3 cellular contexts compared by ENCODE assay signal in the genomic region with DNA sequence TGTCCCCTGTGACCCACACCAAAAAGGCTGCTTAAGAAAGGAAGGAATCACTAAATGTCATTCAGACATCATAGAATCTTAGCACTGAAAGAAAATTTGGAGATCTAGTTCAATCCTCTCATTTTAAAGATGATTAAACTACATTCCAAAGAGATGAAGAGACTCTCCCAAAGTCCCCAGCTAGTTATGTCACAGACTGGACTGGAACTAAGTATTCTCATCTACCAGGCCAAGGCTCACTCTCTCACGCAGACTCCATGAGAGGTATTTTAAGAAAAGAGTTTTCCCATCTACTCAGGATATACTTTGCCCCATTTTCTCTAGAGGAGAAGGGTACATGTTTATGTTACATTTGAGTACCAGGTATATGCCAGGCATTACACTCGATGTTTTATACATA.
TF ChIP-seq lines count a peak whose summit lies in the region.

No MANE protein-coding gene starts in this region.

TF ChIP-seq in SK-N-SH, 30 proteins besides CTCF, POLR2A, EP300 and RAD21:
- TF ChIP-seq RFX5 (IDR thresholded peaks at IDR 0.05; ENCODE audit: low read length) (no peak), JUND (IDR thresholded peaks at IDR 0.05) (no peak), POLR2AphosphoS5 (IDR thresholded peaks at IDR 0.05; ENCODE audit: low read depth, low read length) (no peak), GABPA (IDR thresholded peaks at IDR 0.05; ENCODE audit: low read depth) (no peak), RXRA (IDR thresholded peaks at IDR 0.05; ENCODE audit: borderline replicate concordance, low read depth) (no peak), ELF1 (IDR thresholded peaks at IDR 0.05) (no peak), NFIC (IDR thresholded peaks at IDR 0.05; ENCODE audit: borderline replicate concordance) (no peak)

TF ChIP-seq in H1, 55 proteins besides CTCF, POLR2A, EP300 and RAD21:
- TF ChIP-seq, protein P1, sequence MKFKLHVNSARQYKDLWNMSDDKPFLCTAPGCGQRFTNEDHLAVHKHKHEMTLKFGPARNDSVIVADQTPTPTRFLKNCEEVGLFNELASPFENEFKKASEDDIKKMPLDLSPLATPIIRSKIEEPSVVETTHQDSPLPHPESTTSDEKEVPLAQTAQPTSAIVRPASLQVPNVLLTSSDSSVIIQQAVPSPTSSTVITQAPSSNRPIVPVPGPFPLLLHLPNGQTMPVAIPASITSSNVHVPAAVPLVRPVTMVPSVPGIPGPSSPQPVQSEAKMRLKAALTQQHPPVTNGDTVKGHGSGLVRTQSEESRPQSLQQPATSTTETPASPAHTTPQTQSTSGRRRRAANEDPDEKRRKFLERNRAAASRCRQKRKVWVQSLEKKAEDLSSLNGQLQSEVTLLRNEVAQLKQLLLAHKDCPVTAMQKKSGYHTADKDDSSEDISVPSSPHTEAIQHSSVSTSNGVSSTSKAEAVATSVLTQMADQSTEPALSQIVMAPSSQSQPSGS (IDR thresholded peaks at IDR 0.05; ENCODE audit: low read length) = no peak
- TF ChIP-seq RXRA (IDR thresholded peaks at IDR 0.05; ENCODE audit: insufficient read depth, low read depth, low read length) (no peak), ZNF274 (IDR thresholded peaks at IDR 0.05; ENCODE audit: borderline replicate concordance, extremely low read depth, low read length) (no peak), NANOG (IDR thresholded peaks at IDR 0.05; ENCODE audit: insufficient read depth, low read depth, low read length, poor library complexity, severe bottlenecking) (no peak), HDAC6 (IDR thresholded peaks at IDR 0.05; ENCODE audit: low read depth, low read length) (no peak), TBP (IDR thresholded peaks at IDR 0.05; ENCODE audit: low read depth, low read length) (no peak), KDM1A (IDR thresholded peaks at IDR 0.05; ENCODE audit: borderline replicate concordance, low read length) (no peak), CHD2 (IDR thresholded peaks at IDR 0.05; ENCODE audit: low read length) (no peak), GTF2F1 (IDR thresholded peaks at IDR 0.05; ENCODE audit: borderline replicate concordance, low read depth, low read length) (no peak), EGR1 (IDR thresholded peaks at IDR 0.05; ENCODE audit: borderline replicate concordance, low read depth, low read length) (no peak), FOSL1 (IDR thresholded peaks at IDR 0.05; ENCODE audit: insufficient read depth, low read depth, low read length) (no peak), SP1 (IDR thresholded peaks at IDR 0.05; ENCODE audit: low read depth, low read length) (no peak)
- TF ChIP-seq, protein P2, sequence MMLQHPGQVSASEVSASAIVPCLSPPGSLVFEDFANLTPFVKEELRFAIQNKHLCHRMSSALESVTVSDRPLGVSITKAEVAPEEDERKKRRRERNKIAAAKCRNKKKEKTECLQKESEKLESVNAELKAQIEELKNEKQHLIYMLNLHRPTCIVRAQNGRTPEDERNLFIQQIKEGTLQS (IDR thresholded peaks at IDR 0.05; ENCODE audit: insufficient read depth, low read depth, low read length) = no peak

TF ChIP-seq in HepG2, 621 proteins besides CTCF, POLR2A, EP300 and RAD21:
- TF ChIP-seq ZNF543 (CRISPR knock-in tag; IDR thresholded peaks at IDR 0.05) = no peak
- no peak for TF ChIP-seq CBFB (CRISPR knock-in tag; IDR thresholded peaks at IDR 0.05)
- no peak for TF ChIP-seq SRSF9 (IDR thresholded peaks at IDR 0.05; ENCODE audit: borderline replicate concordance, insufficient read depth, low read depth, low read length, poor library complexity, severe bottlenecking)
- TF ChIP-seq HDAC2 (CRISPR knock-in tag; IDR thresholded peaks at IDR 0.05) = no peak
- TF ChIP-seq, protein P3, sequence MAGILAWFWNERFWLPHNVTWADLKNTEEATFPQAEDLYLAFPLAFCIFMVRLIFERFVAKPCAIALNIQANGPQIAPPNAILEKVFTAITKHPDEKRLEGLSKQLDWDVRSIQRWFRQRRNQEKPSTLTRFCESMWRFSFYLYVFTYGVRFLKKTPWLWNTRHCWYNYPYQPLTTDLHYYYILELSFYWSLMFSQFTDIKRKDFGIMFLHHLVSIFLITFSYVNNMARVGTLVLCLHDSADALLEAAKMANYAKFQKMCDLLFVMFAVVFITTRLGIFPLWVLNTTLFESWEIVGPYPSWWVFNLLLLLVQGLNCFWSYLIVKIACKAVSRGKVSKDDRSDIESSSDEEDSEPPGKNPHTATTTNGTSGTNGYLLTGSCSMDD (CRISPR knock-in tag; IDR thresholded peaks at IDR 0.05) = no peak
- TF ChIP-seq, protein P4, sequence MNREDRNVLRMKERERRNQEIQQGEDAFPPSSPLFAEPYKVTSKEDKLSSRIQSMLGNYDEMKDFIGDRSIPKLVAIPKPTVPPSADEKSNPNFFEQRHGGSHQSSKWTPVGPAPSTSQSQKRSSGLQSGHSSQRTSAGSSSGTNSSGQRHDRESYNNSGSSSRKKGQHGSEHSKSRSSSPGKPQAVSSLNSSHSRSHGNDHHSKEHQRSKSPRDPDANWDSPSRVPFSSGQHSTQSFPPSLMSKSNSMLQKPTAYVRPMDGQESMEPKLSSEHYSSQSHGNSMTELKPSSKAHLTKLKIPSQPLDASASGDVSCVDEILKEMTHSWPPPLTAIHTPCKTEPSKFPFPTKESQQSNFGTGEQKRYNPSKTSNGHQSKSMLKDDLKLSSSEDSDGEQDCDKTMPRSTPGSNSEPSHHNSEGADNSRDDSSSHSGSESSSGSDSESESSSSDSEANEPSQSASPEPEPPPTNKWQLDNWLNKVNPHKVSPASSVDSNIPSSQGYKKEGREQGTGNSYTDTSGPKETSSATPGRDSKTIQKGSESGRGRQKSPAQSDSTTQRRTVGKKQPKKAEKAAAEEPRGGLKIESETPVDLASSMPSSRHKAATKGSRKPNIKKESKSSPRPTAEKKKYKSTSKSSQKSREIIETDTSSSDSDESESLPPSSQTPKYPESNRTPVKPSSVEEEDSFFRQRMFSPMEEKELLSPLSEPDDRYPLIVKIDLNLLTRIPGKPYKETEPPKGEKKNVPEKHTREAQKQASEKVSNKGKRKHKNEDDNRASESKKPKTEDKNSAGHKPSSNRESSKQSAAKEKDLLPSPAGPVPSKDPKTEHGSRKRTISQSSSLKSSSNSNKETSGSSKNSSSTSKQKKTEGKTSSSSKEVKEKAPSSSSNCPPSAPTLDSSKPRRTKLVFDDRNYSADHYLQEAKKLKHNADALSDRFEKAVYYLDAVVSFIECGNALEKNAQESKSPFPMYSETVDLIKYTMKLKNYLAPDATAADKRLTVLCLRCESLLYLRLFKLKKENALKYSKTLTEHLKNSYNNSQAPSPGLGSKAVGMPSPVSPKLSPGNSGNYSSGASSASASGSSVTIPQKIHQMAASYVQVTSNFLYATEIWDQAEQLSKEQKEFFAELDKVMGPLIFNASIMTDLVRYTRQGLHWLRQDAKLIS (CRISPR knock-in tag; IDR thresholded peaks at IDR 0.05) = no peak
- TF ChIP-seq ZNF333 (CRISPR knock-in tag; IDR thresholded peaks at IDR 0.05; ENCODE audit: borderline replicate concordance) = no peak
- no peak for TF ChIP-seq ZNF607 (CRISPR knock-in tag; IDR thresholded peaks at IDR 0.05; ENCODE audit: borderline replicate concordance)
- no peak for TF ChIP-seq ZNF383 (CRISPR knock-in tag; IDR thresholded peaks at IDR 0.05; ENCODE audit: borderline replicate concordance)
- no peak for TF ChIP-seq ASH2L (IDR thresholded peaks at IDR 0.05; ENCODE audit: insufficient read length, low read depth, low read length)
- TF ChIP-seq ZNF431 (CRISPR knock-in tag; IDR thresholded peaks at IDR 0.05; ENCODE audit: borderline replicate concordance, low read depth) = no peak
- no peak for TF ChIP-seq SP140L (CRISPR knock-in tag; IDR thresholded peaks at IDR 0.05; ENCODE audit: borderline replicate concordance)
- TF ChIP-seq ZNF878 (CRISPR knock-in tag; IDR thresholded peaks at IDR 0.05) = no peak
- TF ChIP-seq ZNF34 (CRISPR knock-in tag; IDR thresholded peaks at IDR 0.05; ENCODE audit: borderline replicate concordance) = no peak
- TF ChIP-seq KDM4B (CRISPR knock-in tag; IDR thresholded peaks at IDR 0.05) = no peak
- TF ChIP-seq, protein P5, sequence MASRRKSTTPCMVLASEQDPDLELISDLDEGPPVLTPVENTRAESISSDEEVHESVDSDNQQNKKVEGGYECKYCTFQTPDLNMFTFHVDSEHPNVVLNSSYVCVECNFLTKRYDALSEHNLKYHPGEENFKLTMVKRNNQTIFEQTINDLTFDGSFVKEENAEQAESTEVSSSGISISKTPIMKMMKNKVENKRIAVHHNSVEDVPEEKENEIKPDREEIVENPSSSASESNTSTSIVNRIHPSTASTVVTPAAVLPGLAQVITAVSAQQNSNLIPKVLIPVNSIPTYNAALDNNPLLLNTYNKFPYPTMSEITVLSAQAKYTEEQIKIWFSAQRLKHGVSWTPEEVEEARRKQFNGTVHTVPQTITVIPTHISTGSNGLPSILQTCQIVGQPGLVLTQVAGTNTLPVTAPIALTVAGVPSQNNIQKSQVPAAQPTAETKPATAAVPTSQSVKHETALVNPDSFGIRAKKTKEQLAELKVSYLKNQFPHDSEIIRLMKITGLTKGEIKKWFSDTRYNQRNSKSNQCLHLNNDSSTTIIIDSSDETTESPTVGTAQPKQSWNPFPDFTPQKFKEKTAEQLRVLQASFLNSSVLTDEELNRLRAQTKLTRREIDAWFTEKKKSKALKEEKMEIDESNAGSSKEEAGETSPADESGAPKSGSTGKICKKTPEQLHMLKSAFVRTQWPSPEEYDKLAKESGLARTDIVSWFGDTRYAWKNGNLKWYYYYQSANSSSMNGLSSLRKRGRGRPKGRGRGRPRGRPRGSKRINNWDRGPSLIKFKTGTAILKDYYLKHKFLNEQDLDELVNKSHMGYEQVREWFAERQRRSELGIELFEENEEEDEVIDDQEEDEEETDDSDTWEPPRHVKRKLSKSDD (CRISPR knock-in tag; IDR thresholded peaks at IDR 0.05; ENCODE audit: low read depth) = no peak
- TF ChIP-seq ARNT2 (CRISPR knock-in tag; IDR thresholded peaks at IDR 0.05; ENCODE audit: low read depth) = no peak
- no peak for TF ChIP-seq ATM (IDR thresholded peaks at IDR 0.05; ENCODE audit: borderline replicate concordance)
- TF ChIP-seq, protein P6, sequence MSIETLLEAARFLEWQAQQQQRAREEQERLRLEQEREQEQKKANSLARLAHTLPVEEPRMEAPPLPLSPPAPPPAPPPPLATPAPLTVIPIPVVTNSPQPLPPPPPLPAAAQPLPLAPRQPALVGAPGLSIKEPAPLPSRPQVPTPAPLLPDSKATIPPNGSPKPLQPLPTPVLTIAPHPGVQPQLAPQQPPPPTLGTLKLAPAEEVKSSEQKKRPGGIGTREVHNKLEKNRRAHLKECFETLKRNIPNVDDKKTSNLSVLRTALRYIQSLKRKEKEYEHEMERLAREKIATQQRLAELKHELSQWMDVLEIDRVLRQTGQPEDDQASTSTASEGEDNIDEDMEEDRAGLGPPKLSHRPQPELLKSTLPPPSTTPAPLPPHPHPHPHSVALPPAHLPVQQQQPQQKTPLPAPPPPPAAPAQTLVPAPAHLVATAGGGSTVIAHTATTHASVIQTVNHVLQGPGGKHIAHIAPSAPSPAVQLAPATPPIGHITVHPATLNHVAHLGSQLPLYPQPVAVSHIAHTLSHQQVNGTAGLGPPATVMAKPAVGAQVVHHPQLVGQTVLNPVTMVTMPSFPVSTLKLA (IDR thresholded peaks at IDR 0.05) = no peak
